In the genomic region with DNA sequence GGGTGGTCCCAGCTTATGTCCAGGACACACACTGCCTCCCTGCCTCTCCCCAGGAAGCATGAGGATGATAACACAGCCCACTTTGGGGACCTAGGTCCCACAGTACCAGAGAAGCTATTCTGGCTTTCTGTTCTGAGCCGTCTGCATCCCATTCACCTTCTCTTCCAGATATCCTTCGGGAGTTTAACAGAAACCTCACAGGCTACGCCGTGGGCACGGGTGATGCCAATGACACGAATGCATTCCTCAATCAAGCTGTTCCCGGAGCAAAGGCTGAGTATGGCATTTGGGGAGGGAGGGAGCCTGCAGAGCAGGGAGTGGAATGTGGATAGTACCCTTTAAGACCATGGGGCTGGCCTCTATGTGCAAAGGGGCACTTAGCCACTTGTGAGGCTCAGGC, we compare ENCODE assay signal across 15 cellular contexts.
"Had no signal": no experiment of that assay in that cellular context is flagged by ENCODE, and none has a peak within 500 bp of the region (broad histone marks: within the 10 kb centered on the region; RNA-seq: fewer than 3 reads in every experiment).

No MANE protein-coding gene starts in this region.

- H3K27me3 ChIP-seq: adrenal gland, colonic mucosa, foreskin keratinocyte had no signal

- ATAC-seq: foreskin keratinocyte; left colon; sciatic nerve; stimulated activated naive B cell treated with anti-CD40 and anti-IgM and Interleukin-4, amounts not matched to agents 10 μg/mL and 1 μg/mL and 100 μg/mL, for 72 hours had no signal

- DNase-seq: activated CD4-positive, alpha-beta T cell treated with anti-CD3 and anti-CD28 coated beads, Interleukin-2, amount 10 ng/mL, durations not matched to agents 7 days and 5 days; activated naive CD4-positive, alpha-beta T cell treated with anti-CD3 and anti-CD28 coated beads, Interleukin-2, amount 10 ng/mL, durations not matched to agents 7 days and 5 days; adrenal gland; caudate nucleus; colonic mucosa; effector CD8-positive, alpha-beta T cell; foreskin keratinocyte; head of caudate nucleus; left colon; stimulated activated CD4-positive, alpha-beta T cell treated with anti-CD3 and anti-CD28 coated beads, Interleukin-2, amount 100 ng/mL, for 48 hours; stimulated activated naive B cell treated with anti-CD40 and anti-IgM and Interleukin-4, amounts not matched to agents 10 μg/mL and 1 μg/mL and 100 μg/mL, for 72 hours; substantia nigra; T-helper 9 cell had no signal

- H3K9me3 ChIP-seq: adrenal gland, colonic mucosa, prostate gland had no signal

- H3K4me3 ChIP-seq: adrenal gland, colonic mucosa, prostate gland had no signal

- H3K36me3 ChIP-seq: adrenal gland, colonic mucosa, prostate gland had no signal

- H3K27ac ChIP-seq: adrenal gland, colonic mucosa, foreskin keratinocyte, prostate gland had no signal
